In genomic region chr15:59104912-59105732, GRCh38 we compare ENCODE assay signal across 8 cellular contexts. TPM values are rescaled to one million over a fixed set of nuclear protein-coding genes. Genes with fewer than 3 reads are reported as not detected.
DNase-seq lines count a peak whose midpoint lies in the region; ATAC-seq and TF ChIP-seq lines count a peak whose summit lies in the region.

Gene CCNB2 (plus strand): TSS chr15:59105146. CDS start chr15:59105269, 123 bp downstream.

- TF ChIP-seq CTCF in adrenal gland (IDR thresholded peaks at IDR 0.05) (no peak), heart right ventricle (IDR thresholded peaks at IDR 0.05) (no peak)

- 0% methylated on average over 37 to 57 of the region's 57 CpGs for WGBS in adrenal gland, 4 donors
- WGBS in heart right ventricle, 2 donors = 0 to 1% methylated on average over 57 of the region's 57 CpGs

- DNase-seq in NCI-H146 treated with DMSO at 0.1 percent for 48 hours (lab: John Stamatoyannopoulos, UW; ENCODE audit: unreplicated experiment) (peak; percentile 81), T-helper 1 cell (peak; percentile 64 to 94 (median 76)), adrenal gland (peak; percentile 84 to 94 (median 87)), heart right ventricle (peak; percentile 79 to 86), posterior vena cava (ENCODE audit: low spot score) (peak; percentile 96), ureter (ENCODE audit: low spot score) (peak; percentile 87)

- H3K27ac ChIP-seq in adrenal gland (peak within 1 kb of the TSS in 1 of 5 donors; percentile 42), heart right ventricle (peak within 1 kb of the TSS in 3 of 10 donors; percentile 28 to 80 (median 41))

- intact Hi-C loops in adrenal gland (cut with DNase I) (loop anchor here in 1 of 2 donors (10.0 kb wide), 1 partner anchor 110 kb away; no protein-coding TSS in a partner anchor), heart right ventricle (cut with DNase I) (loop anchor here in 2 of 10 donors (10.0 kb wide), 1 partner anchor 120 kb away; the partner anchor contains the start of gene RNF111 (in 2 of the 2)), posterior vena cava (cut with DNase I) (loop anchor here in 1 of 2 donors (10.0 kb wide), 1 partner anchor 620 kb away; no protein-coding TSS in a partner anchor)

- peak; percentile 98 for ATAC-seq in HG02884 (IDR thresholded peaks at IDR 0.05; ENCODE audit: unreplicated experiment)
- ATAC-seq in heart right ventricle = peak; percentile 99 to 100 (median 100)

- H3K4me1 ChIP-seq in adrenal gland (replicated peaks in 1 of 2) = peaks cover 0 to 6% of the 10 kb centered on the region in 2 donors
- H3K4me1 ChIP-seq in heart right ventricle = peaks cover 2 to 14% (median 7%) of the 10 kb centered on the region in 9 donors

- H3K27me3 ChIP-seq in adrenal gland (no peaks in the 10 kb centered on the region), heart right ventricle (no peaks in the 10 kb centered on the region)

- TF ChIP-seq POLR2A in GM15510 (IDR thresholded peaks at IDR 0.05; ENCODE audit: borderline replicate concordance, extremely low read depth, insufficient read length) (peak; percentile 86), adrenal gland (IDR thresholded peaks at IDR 0.05) (peak in 1 of 2 donors; percentile 47)

- H3K9me3 ChIP-seq in adrenal gland (replicated peaks in 1 of 3) = no peaks in the 10 kb centered on the region
- H3K9me3 ChIP-seq in heart right ventricle = no peaks in the 10 kb centered on the region

- H3K4me3 ChIP-seq in adrenal gland (peak within 1 kb of the TSS; percentile 14 to 61 (median 30)), heart right ventricle (peak within 1 kb of the TSS; percentile 52 to 81 (median 64))

- no peaks in the 10 kb centered on the region for H3K36me3 ChIP-seq in adrenal gland (replicated peaks in 1 of 2)
- peaks cover 0 to 22% (median 0%) of the 10 kb centered on the region in 9 donors for H3K36me3 ChIP-seq in heart right ventricle

RNA-seq across cellular contexts. Expression of gene CCNB2, which starts in this region (rescaled TPM):
- total RNA-seq in adrenal gland = 1 to 10 TPM in 7 of 8 donors, under 1 TPM in 1; 0.88 to 2.9 (median 1.4) TPM
- polyA plus RNA-seq in adrenal gland = 1 to 10 TPM in 1 of 3 donors, under 1 TPM in 2; 0.37 to 1.4 (median 0.48) TPM
- total RNA-seq in heart right ventricle = 1 to 10 TPM in 2 of 10 donors, under 1 TPM in 7, not detected in 1; 0.16 to 5.9 (median 0.62) TPM
- under 1 TPM in 1 of 2 donors, not detected in 1; 0.22 TPM for polyA plus RNA-seq in heart right ventricle
- under 1 TPM; 0.24 to 0.69 TPM for total RNA-seq in posterior vena cava
- 0.49 TPM for total RNA-seq in ureter

Comparison
In these comparisons a context has a peak if more than half of its experiments do, and no peak if none do; other contexts are left out.
1. Peak in DNase-seq in posterior vena cava; RNA of the gene not detected or under 1 TPM.
2. Peak in DNase-seq in ureter; RNA of the gene not detected or under 1 TPM.